ENCODE assay signal across 23 cellular contexts in the genomic region with DNA sequence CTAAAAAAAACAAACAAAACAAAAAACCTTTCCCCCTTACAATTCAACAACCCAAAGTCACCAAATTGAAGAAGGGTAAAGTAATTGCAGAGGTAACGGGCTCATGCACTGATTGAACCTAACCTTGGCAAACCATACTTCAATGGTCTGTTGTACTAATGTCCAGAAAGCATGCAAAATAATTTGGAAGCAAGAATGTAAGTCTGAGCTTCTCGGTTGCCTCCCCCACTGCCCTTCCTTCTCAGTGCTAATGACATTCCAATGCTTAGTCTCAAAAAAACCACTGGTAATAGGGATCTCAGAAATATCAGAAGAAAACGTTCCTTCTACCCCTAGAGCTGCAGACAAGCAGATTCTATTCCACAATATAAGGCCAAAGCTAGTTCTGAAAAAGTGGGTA. TPM values are rescaled to one million over a fixed set of nuclear protein-coding genes. Genes with fewer than 3 reads are reported as not detected.
DNase-seq lines count a peak whose midpoint lies in the region; ATAC-seq, FAIRE-seq and TF ChIP-seq lines count a peak whose summit lies in the region.
"Had no signal": no experiment of that assay in that cellular context is flagged by ENCODE, and none has a peak within 500 bp of the region (broad histone marks: within the 10 kb centered on the region; RNA-seq: fewer than 3 reads in every experiment).

No MANE protein-coding gene starts in this region.

- H2AFZ ChIP-seq in GM23338 (no peak overlapping the region), astrocyte (ENCODE audit: low read depth, low read length) (no peak overlapping the region)

- H4K20me1 ChIP-seq in GM23338 (replicated peaks; ENCODE audit: insufficient read depth) (no peaks in the 10 kb centered on the region), astrocyte (ENCODE audit: insufficient read depth, low read length) (no peaks in the 10 kb centered on the region)

- peak overlapping the region; percentile 50; the same call in 1 of the 2 replicates for H3K27ac ChIP-seq in GM23338 (ENCODE audit: low read depth)
- H3K27ac ChIP-seq in astrocyte (ENCODE audit: low read depth, low read length), result no peak overlapping the region
- H3K27ac ChIP-seq in iPS-18a (ENCODE audit: low read length), result peak overlapping the region; percentile 39
- peak overlapping the region; percentile 66 for H3K27ac ChIP-seq in skeletal muscle tissue (ENCODE audit: low read depth, low read length)
- H3K27ac ChIP-seq: cardiac muscle cell, RWPE1 had no signal

- H3K4me3 ChIP-seq in GM23338 (no peak overlapping the region), astrocyte (ENCODE audit: insufficient read depth, low read depth, low read length) (no peak overlapping the region), iPS-18a (ENCODE audit: low read length) (no peak overlapping the region), skeletal muscle tissue (ENCODE audit: low read length in 3 of 3) (no peak overlapping the region), lower leg skin (ENCODE audit: low read depth, poor library complexity, severe bottlenecking) (no peak overlapping the region)
- H3K4me3 ChIP-seq: cardiac muscle cell, spleen had no signal

- DNase-seq in GM23338 (ENCODE audit: low spot score), result no peak
- DNase-seq in astrocyte (ENCODE audit: low read depth), result no peak
- no peak for DNase-seq in lower leg skin (ENCODE audit: low spot score in 2 of 2)
- DNase-seq in NCI-H510A (lab: John Stamatoyannopoulos, UW), result no peak
- DNase-seq in NCI-H526 (lab: John Stamatoyannopoulos, UW), result no peak
- DNase-seq: activated CD4-positive, alpha-beta T cell treated with anti-CD3 and anti-CD28 coated beads, Interleukin-2, amount 10 ng/mL, durations not matched to agents 24 days and 14 days; activated effector memory CD4-positive, alpha-beta T cell treated with Interleukin-2 at 50 U/mL for 16 hours; head of caudate nucleus; KG1; natural killer cell; NCI-H187 treated with DMSO at 0.1 percent for 48 hours; posterior cingulate gyrus; spleen; stimulated activated CD4-positive, alpha-beta T cell treated with anti-CD3 and anti-CD28 coated beads, Interleukin-4, amount 100 ng/mL, for 4 hours had no signal

- H3K4me2 ChIP-seq in GM23338 (0 out of 2 replicates have a peak overlapping the region, but pooled peaks have one; percentile 28), astrocyte (ENCODE audit: low read length) (peak overlapping the region; percentile 0)

- H3K4me3 Mint-ChIP-seq in GM23338 (no peak overlapping the region; the same call in 2 of the 3 replicates), astrocyte (ENCODE audit: unreplicated experiment) (peak overlapping the region; percentile 1)
- H3K4me3 Mint-ChIP-seq: activated CD4-positive, alpha-beta T cell treated with anti-CD3 and anti-CD28 coated beads, Interleukin-2, amount 10 ng/mL, durations not matched to agents 24 days and 14 days; natural killer cell had no signal

- H3K36me3 Mint-ChIP-seq in GM23338 (ENCODE audit: low read depth) (no peaks in the 10 kb centered on the region), astrocyte (ENCODE audit: low read depth, unreplicated experiment) (no peaks in the 10 kb centered on the region)
- H3K36me3 Mint-ChIP-seq: natural killer cell had no signal

- no peak for TF ChIP-seq CTCF in GM23338 (conservative IDR thresholded peaks at IDR 0.05; ENCODE audit: low read depth in 2 of 2)
- no peak for TF ChIP-seq CTCF in astrocyte (IDR thresholded peaks at IDR 0.05; ENCODE audit: insufficient read depth, low read depth, low read length)
- no peak for TF ChIP-seq CTCF in lower leg skin (IDR thresholded peaks at IDR 0.05)

- H3K4me1 Mint-ChIP-seq in GM23338 (peaks cover 20% of the 10 kb centered on the region), astrocyte (ENCODE audit: low read depth, unreplicated experiment) (peaks cover 39% of the 10 kb centered on the region)

- no peaks in the 10 kb centered on the region; the same call in 1 of the 2 replicates for H3F3A ChIP-seq in GM23338 (replicated peaks; ENCODE audit: low read depth)

- TF ChIP-seq POLR2A in lower leg skin (IDR thresholded peaks at IDR 0.05), result no peak

- H3K27me3 Mint-ChIP-seq in GM23338 (ENCODE audit: insufficient read depth, low read depth, poor library complexity) (peaks cover 8% of the 10 kb centered on the region), astrocyte (ENCODE audit: low read depth, unreplicated experiment) (no peaks in the 10 kb centered on the region)
- H3K27me3 Mint-ChIP-seq: activated CD4-positive, alpha-beta T cell treated with anti-CD3 and anti-CD28 coated beads, Interleukin-2, amount 10 ng/mL, durations not matched to agents 24 days and 14 days had no signal

- H3K4me1 ChIP-seq in GM23338 (ENCODE audit: insufficient read depth), result peaks cover 24% of the 10 kb centered on the region
- peaks cover 10% of the 10 kb centered on the region for H3K4me1 ChIP-seq in astrocyte (ENCODE audit: insufficient read depth, low read length)
- peaks cover 16% of the 10 kb centered on the region for H3K4me1 ChIP-seq in iPS-18a (ENCODE audit: control insufficient read depth, low read depth, low read length)
- peaks cover 15 to 26% (median 22%) of the 10 kb centered on the region in 3 donors for H3K4me1 ChIP-seq in skeletal muscle tissue (ENCODE audit: control insufficient read depth in 3 of 3, insufficient read depth in 3 of 3, low read length in 3 of 3)

- no peak for ATAC-seq in GM23338
- ATAC-seq: natural killer cell had no signal

- H3K9me3 ChIP-seq in astrocyte (ENCODE audit: insufficient read depth, low read depth, low read length), result no peaks in the 10 kb centered on the region
- no peaks in the 10 kb centered on the region for H3K9me3 ChIP-seq in iPS-18a (ENCODE audit: control insufficient read depth, low read depth, low read length)
- no peaks in the 10 kb centered on the region for H3K9me3 ChIP-seq in skeletal muscle tissue (ENCODE audit: control insufficient read depth in 3 of 3, low read length in 3 of 3)
- H3K9me3 ChIP-seq: spleen had no signal

- no peak overlapping the region for H3K9ac ChIP-seq in astrocyte (ENCODE audit: low read length)
- H3K9ac ChIP-seq in iPS-18a (ENCODE audit: low read length), result no peak overlapping the region
- no peak overlapping the region for H3K9ac ChIP-seq in skeletal muscle tissue (ENCODE audit: low read depth in 1 of 3, low read length in 3 of 3)

- no peak for FAIRE-seq in astrocyte (lab: Jason Lieb, UNC)
- FAIRE-seq: GM18507 had no signal

- intact Hi-C loops in lower leg skin (cut with DNase I; ENCODE audit: low total_unique reads), result no loop called here

- H3K27me3 ChIP-seq in GM23338 (ENCODE audit: insufficient read depth) (no peaks in the 10 kb centered on the region), astrocyte (ENCODE audit: insufficient read depth, low read length) (no peaks in the 10 kb centered on the region), iPS-18a (ENCODE audit: control insufficient read depth, insufficient read depth, low read length) (no peaks in the 10 kb centered on the region), skeletal muscle tissue (ENCODE audit: control insufficient read depth in 3 of 3, insufficient read depth in 3 of 3, low read length in 3 of 3) (no peaks in the 10 kb centered on the region)
- H3K27me3 ChIP-seq: cardiac muscle cell, spleen had no signal

- H3K79me2 ChIP-seq in GM23338 (replicated peaks; ENCODE audit: insufficient read depth), result no peaks in the 10 kb centered on the region
- H3K79me2 ChIP-seq in astrocyte (ENCODE audit: insufficient read depth, low read length), result no peaks in the 10 kb centered on the region

- H3K9me3 Mint-ChIP-seq in GM23338 (no peaks in the 10 kb centered on the region), astrocyte (ENCODE audit: unreplicated experiment) (no peaks in the 10 kb centered on the region)
- H3K9me3 Mint-ChIP-seq: activated CD4-positive, alpha-beta T cell treated with anti-CD3 and anti-CD28 coated beads, Interleukin-2, amount 10 ng/mL, durations not matched to agents 24 days and 14 days; natural killer cell had no signal

- H3K27ac Mint-ChIP-seq in GM23338 (no peak overlapping the region), astrocyte (ENCODE audit: unreplicated experiment) (peak overlapping the region; percentile 94)
- H3K27ac Mint-ChIP-seq: activated CD4-positive, alpha-beta T cell treated with anti-CD3 and anti-CD28 coated beads, Interleukin-2, amount 10 ng/mL, durations not matched to agents 24 days and 14 days; natural killer cell had no signal

- H3K9me2 ChIP-seq in GM23338 (ENCODE audit: insufficient read depth), result peaks cover 5% of the 10 kb centered on the region; the same call in 1 of the 2 replicates

- H3K36me3 ChIP-seq in GM23338 (ENCODE audit: insufficient read depth) (no peaks in the 10 kb centered on the region), astrocyte (ENCODE audit: insufficient read depth, low read length) (no peaks in the 10 kb centered on the region), iPS-18a (ENCODE audit: control insufficient read depth, low read depth, low read length) (no peaks in the 10 kb centered on the region), skeletal muscle tissue (ENCODE audit: control insufficient read depth in 3 of 3, insufficient read depth in 3 of 3, low read length in 3 of 3) (peaks cover 0 to 4% (median 3%) of the 10 kb centered on the region in 3 donors)
- H3K36me3 ChIP-seq: cardiac muscle cell had no signal

- WGBS in lower leg skin, 2 donors, result 63 to 72% methylated on average over 3 of the region's 3 CpGs

TF ChIP-seq in GM23338, 12 proteins besides CTCF, POLR2A, EP300 and RAD21 (continues in another document):
- TF ChIP-seq NANOG (IDR thresholded peaks at IDR 0.05; ENCODE audit: borderline replicate concordance), result no peak

RNA-seq across cellular contexts. Expression of a gene that starts 21.1 kb away (rescaled TPM):
- not detected in 2 replicates for total RNA-seq in GM23338 (2014; rRNA removed; shearing (Covaris generic))
- polyA plus RNA-seq in GM23338 (2016; fragmentation: Nextera tagmentation; extraction: Ambion mirVana), result not detected in 2 replicates
- not detected in 2 replicates for total RNA-seq in astrocyte
- not detected for total RNA-seq in skeletal muscle tissue
- not detected for total RNA-seq in lower leg skin
- total RNA-seq: activated CD4-positive, alpha-beta T cell treated with anti-CD3 and anti-CD28 coated beads, Interleukin-2, amount 10 ng/mL, durations not matched to agents 24 days and 14 days; cardiac muscle cell; fibroblast of lung; natural killer cell; NCI-H460; spleen; temporal lobe had no signal
- polyA plus RNA-seq: adipose tissue, cardiac muscle cell, fibroblast of lung, spleen had no signal

RNA-seq across cellular contexts. Expression of a gene that starts 22.2 kb away (rescaled TPM):
- 3,158 and 4,450 TPM in 2 replicates for total RNA-seq in GM23338 (2014; rRNA removed; shearing (Covaris generic))
- 2,274 and 2,541 TPM in 2 replicates for polyA plus RNA-seq in GM23338 (2016; fragmentation: Nextera tagmentation; extraction: Ambion mirVana)
- total RNA-seq in astrocyte (1,192 and 1,342 TPM in 2 replicates), skeletal muscle tissue (4,040 TPM), lower leg skin (1,000 to 10,000 TPM; 3,126 to 5,795 (median 3,707) TPM)

RNA-seq across cellular contexts. Expression of a gene that starts 36.9 kb away (rescaled TPM):
- total RNA-seq in GM23338 (2014; rRNA removed; shearing (Covaris generic)), result 0.07 and 0.31 TPM in 2 replicates
- polyA plus RNA-seq in GM23338 (2016; fragmentation: Nextera tagmentation; extraction: Ambion mirVana), result 0.10 TPM in 1 of 2 replicates, not detected in the other
- total RNA-seq in astrocyte (not detected in 2 replicates), skeletal muscle tissue (not detected), lower leg skin (10 to 100 TPM; 13.4 to 16.3 (median 15.0) TPM)
- total RNA-seq: activated CD4-positive, alpha-beta T cell treated with anti-CD3 and anti-CD28 coated beads, Interleukin-2, amount 10 ng/mL, durations not matched to agents 24 days and 14 days; cardiac muscle cell; fibroblast of lung; NCI-H460; spleen; temporal lobe had no signal
- polyA plus RNA-seq: fibroblast of lung had no signal

RNA-seq across cellular contexts. Expression of a gene that starts 50.7 kb away (rescaled TPM):
- 0.43 and 0.52 TPM in 2 replicates for total RNA-seq in GM23338 (2014; rRNA removed; shearing (Covaris generic))
- polyA plus RNA-seq in GM23338 (2016; fragmentation: Nextera tagmentation; extraction: Ambion mirVana), result 0.26 and 0.50 TPM in 2 replicates
- 0.23 TPM in 1 of 2 replicates, not detected in the other for total RNA-seq in astrocyte
- 2.6 TPM for total RNA-seq in skeletal muscle tissue
- total RNA-seq in lower leg skin, result 10 to 100 TPM in 2 of 4 donors, 1 to 10 TPM in 2; 4.5 to 18.8 (median 10.0) TPM
- total RNA-seq: activated CD4-positive, alpha-beta T cell treated with anti-CD3 and anti-CD28 coated beads, Interleukin-2, amount 10 ng/mL, durations not matched to agents 24 days and 14 days; fibroblast of lung; natural killer cell; NCI-H460 had no signal
- polyA plus RNA-seq: fibroblast of lung had no signal
